In the genomic region with DNA sequence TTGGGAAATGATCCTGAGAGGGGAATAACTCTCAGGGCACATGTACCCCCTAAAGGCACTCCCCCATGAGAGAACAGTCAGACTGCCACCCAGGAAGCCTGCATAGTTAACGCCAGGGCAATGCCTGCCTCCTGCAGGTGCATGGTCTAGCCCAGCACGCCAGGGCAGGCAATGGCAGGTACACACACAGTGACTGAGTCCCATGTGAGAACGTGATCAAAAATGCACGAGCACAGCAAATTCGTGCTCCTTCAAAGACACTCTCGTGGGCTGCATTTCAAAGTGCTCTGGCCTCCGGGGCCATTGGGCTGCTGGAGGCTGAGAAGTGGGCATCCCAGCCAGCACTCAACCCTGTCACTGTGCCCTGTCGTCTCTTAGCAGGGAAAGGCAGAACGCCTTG, we compare ENCODE assay signal across 16 cellular contexts.
A peak's percentile ranks its signal among the peaks of the same experiment; 100 is the strongest.
DNase-seq lines count a peak whose midpoint lies in the region; ATAC-seq, FAIRE-seq and TF ChIP-seq lines count a peak whose summit lies in the region.
"Had no signal": no experiment of that assay in that cellular context is flagged by ENCODE, and none has a peak within 500 bp of the region (broad histone marks: within the 10 kb centered on the region; RNA-seq: fewer than 3 reads in every experiment).

No MANE protein-coding gene starts in this region.

- H2BK15ac ChIP-seq in H1 (ENCODE audit: low read length) = no peak overlapping the region

- H2BK120ac ChIP-seq in H1 (replicated peaks; ENCODE audit: low read depth, low read length) = no peak overlapping the region

- FAIRE-seq in bronchial epithelial cell (lab: Jason Lieb, UNC) (no peak), H1 (lab: Jason Lieb, UNC) (no peak)
- FAIRE-seq: D721Med, GM12878, GM18507 had no signal

- POLR2A ChIA-PET in H1 (lab: Charles Lee; ENCODE audit: partially characterized antibody) = no interaction called here

- no peak overlapping the region for H3K9ac ChIP-seq in H1 (replicated peaks in 1 of 4; ENCODE audit: extremely low read depth in 1 of 4, low read depth in 3 of 4, low read length in 3 of 4)

- H3K4me2 ChIP-seq in H1 (ENCODE audit: insufficient read depth in 1 of 2, low read depth in 2 of 2, low read length in 2 of 2) = no peak overlapping the region
- H3K4me2 ChIP-seq: GM23338 had no signal

- H3K27ac ChIP-seq in H1 (ENCODE audit: low read depth, low read length) = no peak overlapping the region
- no peak overlapping the region for H3K27ac ChIP-seq in sigmoid colon

- H3K36me3 ChIP-seq in bronchial epithelial cell (ENCODE audit: control insufficient read depth, insufficient read depth, low read length) (no peaks in the 10 kb centered on the region), H1 (ENCODE audit: control insufficient read depth in 2 of 4, insufficient read depth in 4 of 4, low read length in 3 of 4) (no peaks in the 10 kb centered on the region), sigmoid colon (no peaks in the 10 kb centered on the region)

- H3K56ac ChIP-seq in H1 (replicated peaks; ENCODE audit: insufficient read length, low read depth, low read length) = no peak overlapping the region

- H3K4me1 ChIP-seq in H1 (replicated peaks in 1 of 4; ENCODE audit: control insufficient read depth in 3 of 4, insufficient read depth in 4 of 4, low read length in 3 of 4) (peaks cover 4 to 10% (median 7%) of the 10 kb centered on the region in 4 experiments), sigmoid colon (no peaks in the 10 kb centered on the region)

- H3K18ac ChIP-seq in H1 (ENCODE audit: extremely low read depth, low read length) = no peak overlapping the region

- CTCF ChIA-PET in H1 (lab: Charles Lee; ENCODE audit: partially characterized antibody) = no interaction called here

- intact Hi-C loops in left colon (cut with DNase I, micrococcal nuclease) = no loop called here
- intact Hi-C loops in sigmoid colon (cut with DNase I) = no loop called here

- no peak for TF ChIP-seq POLR2A in H1 (IDR thresholded peaks at IDR 0.05; ENCODE audit: control extremely low read depth in 1 of 2, low read depth in 2 of 2, low read length in 2 of 2)
- no peak for TF ChIP-seq POLR2A in sigmoid colon (IDR thresholded peaks at IDR 0.05)

- WGBS in H1 (ENCODE audit: extremely low coverage in 1 of 2, insufficient coverage in 1 of 2, insufficient read length in 1 of 2, insufficient replicate concordance in 2 of 2, low coverage in 1 of 2, low lambda C conversion rate in 2 of 2, missing lambda C conversion rate in 1 of 2), 2 experiments = 82% methylated on average over 9 of the region's 9 CpGs; no CpG with 5 or more reads in 1 of the 2 experiments
- 65 to 84% methylated on average over 9 of the region's 9 CpGs for WGBS in sigmoid colon, 2 donors

- no peaks in the 10 kb centered on the region for H3K27me3 ChIP-seq in bronchial epithelial cell (ENCODE audit: control insufficient read depth, insufficient read depth, low read length)
- H3K27me3 ChIP-seq in H1 (replicated peaks in 1 of 4; ENCODE audit: control insufficient read depth in 3 of 4, extremely low read depth in 1 of 4, insufficient read depth in 3 of 4, low read length in 3 of 4) = no peaks in the 10 kb centered on the region
- no peaks in the 10 kb centered on the region for H3K27me3 ChIP-seq in sigmoid colon

- no peak overlapping the region for H2BK5ac ChIP-seq in H1 (ENCODE audit: low read depth, low read length)

- peaks cover 3 to 11% of the 10 kb centered on the region in 2 experiments; a peak in 3 of 4 replicates for H3K9me3 ChIP-seq in H1 (ENCODE audit: insufficient read depth in 2 of 2, low read depth in 1 of 2, low read length in 1 of 2)
- peaks cover 0 to 7% (median under 1%) of the 10 kb centered on the region in 4 donors for H3K9me3 ChIP-seq in sigmoid colon

- DNase-seq in bronchial epithelial cell (ENCODE audit: low read depth) (peak; percentile 8), H1 (ENCODE audit: low read depth in 1 of 2, low spot score in 2 of 2) (no peak), left colon (no peak), sigmoid colon (peak; percentile 3), NCI-H1048 (lab: John Stamatoyannopoulos, UW) (no peak), retina (no peak), GDM1 (lab: John Stamatoyannopoulos, UW) (no peak)
- DNase-seq: COR-L47, DMS153, H9, IMR-90 had no signal

- no peak overlapping the region for H3K14ac ChIP-seq in H1 (ENCODE audit: insufficient read length)

- H4K20me1 ChIP-seq in H1 (replicated peaks in 1 of 2; ENCODE audit: control insufficient read depth in 1 of 2, insufficient read depth in 2 of 2, low read length in 2 of 2) = peaks cover 2 to 7% of the 10 kb centered on the region in 2 experiments

- H3K79me2 ChIP-seq in H1 (ENCODE audit: control insufficient read depth in 1 of 2, insufficient read depth in 2 of 2, low read length in 2 of 2) = peaks cover 0 to 42% of the 10 kb centered on the region in 2 experiments; a peak in 2 of 4 replicates

- H3K23me2 ChIP-seq in H1 (ENCODE audit: low read depth, low read length) = no peaks in the 10 kb centered on the region

- TF ChIP-seq EP300 in H1 (IDR thresholded peaks at IDR 0.05; ENCODE audit: borderline replicate concordance in 1 of 2, low read depth in 2 of 2, low read length in 2 of 2) (no peak), sigmoid colon (IDR thresholded peaks at IDR 0.05) (no peak)

- no peak overlapping the region for H2AFZ ChIP-seq in H1 (ENCODE audit: low read length)
- H2AFZ ChIP-seq: GM23338 had no signal

- no peak overlapping the region for H3K23ac ChIP-seq in H1 (ENCODE audit: insufficient read length)

- no peak overlapping the region for H4K5ac ChIP-seq in H1 (ENCODE audit: insufficient read length, low read depth, low read length)

- ATAC-seq in left colon = peak; percentile 34
- ATAC-seq: CD8-positive, alpha-beta T cell; GM12878; GM23338 had no signal

- 0 out of 2 replicates have a peak overlapping the region, but pooled peaks have one; percentile 5 for H2AK5ac ChIP-seq in H1 (ENCODE audit: low read depth, low read length)

- H4K8ac ChIP-seq in H1 (ENCODE audit: extremely low read depth, insufficient read depth, low read length) = no peak overlapping the region

- no peak for TF ChIP-seq CTCF in bronchial epithelial cell (IDR thresholded peaks at IDR 0.05; ENCODE audit: insufficient read depth, low read length, severe bottlenecking)
- no peak for TF ChIP-seq CTCF in H1 (IDR thresholded peaks at IDR 0.05; ENCODE audit: control extremely low read depth in 1 of 3, insufficient read depth in 1 of 3, low read depth in 1 of 3, low read length in 3 of 3)
- no peak for TF ChIP-seq CTCF in sigmoid colon (IDR thresholded peaks at IDR 0.05)

- no peak overlapping the region for H2BK12ac ChIP-seq in H1 (ENCODE audit: low read depth, low read length)

- H3K79me1 ChIP-seq in H1 (ENCODE audit: low read depth, low read length) = peaks cover 9% of the 10 kb centered on the region; the same call in 1 of the 2 replicates

- H3K4ac ChIP-seq in H1 (replicated peaks; ENCODE audit: insufficient read length, low read depth, low read length) = no peak overlapping the region

- H3K4me3 ChIP-seq in bronchial epithelial cell (ENCODE audit: low read depth, low read length) = no peak overlapping the region
- H3K4me3 ChIP-seq in H1 (ENCODE audit: extremely low read depth in 1 of 4, insufficient read depth in 2 of 4, low read depth in 3 of 4, low read length in 4 of 4) = no peak overlapping the region
- H3K4me3 ChIP-seq in sigmoid colon = no peak overlapping the region
- H3K4me3 ChIP-seq: GM12878, GM23338 had no signal

- H4K91ac ChIP-seq in H1 (replicated peaks; ENCODE audit: insufficient read length, low read length) = no peak overlapping the region

- H2BK20ac ChIP-seq in H1 (ENCODE audit: low read length) = no peak overlapping the region

- no peak for TF ChIP-seq RAD21 in H1 (IDR thresholded peaks at IDR 0.05 in 1 of 2, conservative IDR thresholded peaks at IDR 0.05 in 1 of 2; ENCODE audit: low read depth in 2 of 2, low read length in 2 of 2)

TF ChIP-seq in H1, 55 proteins besides CTCF, POLR2A, EP300 and RAD21:
- TF ChIP-seq SIRT6 (IDR thresholded peaks at IDR 0.05; ENCODE audit: low read length) (no peak), BCL11A (IDR thresholded peaks at IDR 0.05; ENCODE audit: low read depth in 2 of 2, low read length in 2 of 2) (no peak), NANOG (IDR thresholded peaks at IDR 0.05; ENCODE audit: insufficient read depth, low read depth, low read length, poor library complexity, severe bottlenecking) (no peak), MAFK (IDR thresholded peaks at IDR 0.05; ENCODE audit: low read depth, low read length) (no peak), KDM5A (IDR thresholded peaks at IDR 0.05; ENCODE audit: low read length) (no peak), RFX5 (IDR thresholded peaks at IDR 0.05; ENCODE audit: borderline replicate concordance, low read depth, low read length) (no peak), CHD2 (IDR thresholded peaks at IDR 0.05; ENCODE audit: low read length) (no peak)
TF ChIP-seq in H1: peak in this region for 0.

Comparison
In these comparisons a context has a peak if more than half of its experiments do, and no peak if none do; other contexts are left out.
1. DNase-seq: peak in bronchial epithelial cell (single experiment) and sigmoid colon (single experiment); none in H1 (0 of 2), left colon (0 of 2), NCI-H1048 (single experiment), retina (single experiment) and GDM1 (single experiment).